ENCODE assay signal across 9 cellular contexts in the genomic region with DNA sequence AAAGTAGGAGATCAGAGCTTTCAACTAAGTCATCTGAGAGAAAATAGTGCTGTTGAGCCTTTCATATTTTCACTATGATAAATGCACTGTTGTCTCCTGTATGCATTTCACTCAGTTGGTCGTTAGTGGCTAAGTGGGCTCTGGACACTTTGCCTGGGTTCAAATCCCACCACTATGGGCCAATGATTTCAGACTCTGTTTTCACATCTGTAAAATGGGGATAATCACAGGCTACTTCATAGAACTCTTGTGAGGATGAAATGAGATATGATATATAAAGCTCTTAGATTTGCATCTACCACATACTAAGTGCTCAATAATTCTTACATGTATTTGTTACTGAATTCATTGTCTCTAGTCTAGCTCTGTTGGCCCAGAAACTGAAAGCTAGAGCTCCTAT. TPM values are rescaled to one million over a fixed set of nuclear protein-coding genes. Genes with fewer than 3 reads are reported as not detected.
"Had no signal": no experiment of that assay in that cellular context is flagged by ENCODE, and none has a peak within 500 bp of the region (broad histone marks: within the 10 kb centered on the region; RNA-seq: fewer than 3 reads in every experiment).

No MANE protein-coding gene starts in this region.

- FAIRE-seq: G401.6, GM12878, GM12891, GM12892, GM18507, GM19239 had no signal

- ATAC-seq: GM12878 had no signal

- DNase-seq: GDM1, GF-D8 had no signal

- H3K4me3 ChIP-seq: GM12878 had no signal

RNA-seq across cellular contexts. Expression of a gene that starts 16.8 kb away (rescaled TPM):
- total RNA-seq: G401 had no signal
